ENCODE assay signal across 23 cellular contexts in genomic region chr5:108409781-108410180, GRCh38. TPM values are rescaled to one million over a fixed set of nuclear protein-coding genes. Genes with fewer than 3 reads are reported as not detected.
DNase-seq lines count a peak whose midpoint lies in the region; ATAC-seq and TF ChIP-seq lines count a peak whose summit lies in the region.
"Had no signal": no experiment of that assay in that cellular context is flagged by ENCODE, and none has a peak within 500 bp of the region (broad histone marks: within the 10 kb centered on the region; RNA-seq: fewer than 3 reads in every experiment).

No MANE protein-coding gene starts in this region.

- CTCF ChIA-PET in WTC11 (lab: Charles Lee), result no interaction called here
- CTCF ChIA-PET in activated naive CD4-positive, alpha-beta T cell treated with anti-CD3 and anti-CD28 coated beads for 36 hours (lab: Charles Lee), result interaction anchor here (0.7 kb wide), 1 partner anchor 151 kb away, joined by 3 read pairs; no protein-coding TSS in a partner anchor

- intact Hi-C loops in activated naive CD4-positive, alpha-beta T cell treated with anti-CD3 and anti-CD28 coated beads for 36 hours (cut with micrococcal nuclease), result no loop called here

- H3K23ac ChIP-seq in H9 (ENCODE audit: insufficient read length, low read depth, low read length), result no peak overlapping the region

- no peak overlapping the region for H4K5ac ChIP-seq in H9 (ENCODE audit: insufficient read length, low read depth, low read length)

- peaks cover 3 to 5% of the 10 kb centered on the region in 2 experiments; a peak in 4 of 5 replicates for H3K9me3 Mint-ChIP-seq in H9
- H3K9me3 Mint-ChIP-seq in WTC11, result peaks cover 6% of the 10 kb centered on the region
- H3K9me3 Mint-ChIP-seq in activated naive CD4-positive, alpha-beta T cell treated with anti-CD3 and anti-CD28 coated beads for 36 hours, result peaks cover 5% of the 10 kb centered on the region
- H3K9me3 Mint-ChIP-seq in effector memory CD8-positive, alpha-beta T cell, result peaks cover 0 to 2% of the 10 kb centered on the region in 2 donors

- peaks cover 28 to 31% of the 10 kb centered on the region in 2 experiments for H3K4me1 Mint-ChIP-seq in H9
- peaks cover 27% of the 10 kb centered on the region for H3K4me1 Mint-ChIP-seq in WTC11
- no peaks in the 10 kb centered on the region for H3K4me1 Mint-ChIP-seq in activated naive CD4-positive, alpha-beta T cell treated with anti-CD3 and anti-CD28 coated beads for 36 hours (ENCODE audit: low read depth)
- no peaks in the 10 kb centered on the region for H3K4me1 Mint-ChIP-seq in effector memory CD8-positive, alpha-beta T cell (ENCODE audit: low read depth in 2 of 2)

- H3K4me1 ChIP-seq in H9 (ENCODE audit: insufficient read depth, low read length) (no peaks in the 10 kb centered on the region), iPS-18a (ENCODE audit: control insufficient read depth, low read depth, low read length) (peaks cover 13% of the 10 kb centered on the region), smooth muscle cell (ENCODE audit: low read depth) (peaks cover 9% of the 10 kb centered on the region)
- H3K4me1 ChIP-seq: SJSA1 had no signal

- H3T11ph ChIP-seq in H9 (ENCODE audit: low read length), result no peak overlapping the region

- H4K91ac ChIP-seq in H9 (ENCODE audit: insufficient read length, low read depth, low read length), result no peak overlapping the region

- H4K20me1 ChIP-seq in H9 (ENCODE audit: control insufficient read depth, insufficient read depth, insufficient read length), result no peaks in the 10 kb centered on the region
- H4K20me1 ChIP-seq in smooth muscle cell (ENCODE audit: low read depth), result no peaks in the 10 kb centered on the region

- H3K4ac ChIP-seq in H9 (ENCODE audit: low read depth, low read length), result no peak overlapping the region

- DNase-seq in H9 (no peak), WTC11 (ENCODE audit: low spot score) (no peak), smooth muscle cell (lab: John Stamatoyannopoulos, UW; ENCODE audit: unreplicated experiment) (no peak)
- DNase-seq in activated naive CD4-positive, alpha-beta T cell treated with anti-CD3 and anti-CD28 coated beads for 36 hours, result no peak
- DNase-seq in effector memory CD8-positive, alpha-beta T cell, result no peak
- DNase-seq: Calu3, DND-41, GM23248, Kasumi-1, MV-4-11, NCI-H1105 treated with DMSO at 0.1 percent for 48 hours, NCI-H2029 treated with DMSO at 0.1 percent for 48 hours, NCI-H446 treated with DMSO at 0.1 percent for 48 hours, NCI-H526, NCI-H82, Right ventricle myocardium superior, RPMI8226 had no signal

- H2BK20ac ChIP-seq in H9 (ENCODE audit: low read depth, low read length, poor library complexity, severe bottlenecking), result no peak overlapping the region

- H2AFZ ChIP-seq in H9 (ENCODE audit: low read length) (no peak overlapping the region), smooth muscle cell (ENCODE audit: low read depth) (peak overlapping the region; percentile 31)
- H2AFZ ChIP-seq: GM23248 had no signal

- H3K18ac ChIP-seq in H9 (ENCODE audit: insufficient read length, low read depth, low read length), result no peak overlapping the region

- H3K56ac ChIP-seq in H9 (ENCODE audit: insufficient read length, low read depth, low read length), result no peak overlapping the region

- TF ChIP-seq CTCF in H9 (conservative IDR thresholded peaks at IDR 0.05) (no peak), WTC11 (IDR thresholded peaks at IDR 0.05) (no peak), smooth muscle cell (IDR thresholded peaks at IDR 0.05; ENCODE audit: borderline replicate concordance, insufficient read depth, poor library complexity, severe bottlenecking) (no peak)

- no CpG with 5 or more reads among the region's 2 CpGs for WGBS in H9 (ENCODE audit: extremely low coverage, insufficient read length, low lambda C conversion rate)
- 53% methylated on average over 2 of the region's 2 CpGs for WGBS in smooth muscle cell (ENCODE audit: low lambda C conversion rate)

- H3K27me3 Mint-ChIP-seq in H9 (ENCODE audit: low read depth), result no peaks in the 10 kb centered on the region; the same call in 1 of the 2 replicates
- H3K27me3 Mint-ChIP-seq in WTC11 (ENCODE audit: low read depth), result no peaks in the 10 kb centered on the region
- no peaks in the 10 kb centered on the region for H3K27me3 Mint-ChIP-seq in activated naive CD4-positive, alpha-beta T cell treated with anti-CD3 and anti-CD28 coated beads for 36 hours (ENCODE audit: low read depth)
- peaks cover 5 to 7% of the 10 kb centered on the region in 2 donors for H3K27me3 Mint-ChIP-seq in effector memory CD8-positive, alpha-beta T cell

- no peak overlapping the region for H3K4me2 ChIP-seq in H9 (ENCODE audit: insufficient read depth, insufficient read length, low read length)
- H3K4me2 ChIP-seq in smooth muscle cell, result no peak overlapping the region

- H3K27ac ChIP-seq in H9 (ENCODE audit: insufficient read length, low read depth, low read length) (no peak overlapping the region), iPS-18a (ENCODE audit: low read length) (peak overlapping the region; percentile 12), smooth muscle cell (ENCODE audit: low read depth) (no peak overlapping the region)
- H3K27ac ChIP-seq: GM23248, SJSA1 had no signal

- no peaks in the 10 kb centered on the region for H3K23me2 ChIP-seq in H9 (ENCODE audit: insufficient read length, low read depth, low read length, poor library complexity, severe bottlenecking)

- ATAC-seq in WTC11 (peak; percentile 70), HG02981 (IDR thresholded peaks at IDR 0.05; ENCODE audit: unreplicated experiment) (no peak)
- no peak for ATAC-seq in effector memory CD8-positive, alpha-beta T cell (replicated peaks)
- ATAC-seq: HCT116, HepG2, K562 had no signal

- H3K36me3 ChIP-seq in iPS-18a (ENCODE audit: control insufficient read depth, low read depth, low read length) (no peaks in the 10 kb centered on the region), smooth muscle cell (ENCODE audit: low read depth) (no peaks in the 10 kb centered on the region)
- H3K36me3 ChIP-seq: SJSA1 had no signal

- H2BK12ac ChIP-seq in H9 (ENCODE audit: insufficient read length, low read depth, low read length), result no peak overlapping the region

- H3K4me3 ChIP-seq in iPS-18a (ENCODE audit: low read length) (peak overlapping the region; percentile 34), smooth muscle cell (no peak overlapping the region)
- H3K4me3 ChIP-seq: GM23248, K562, SJSA1 had no signal

- no peak overlapping the region for H2BK15ac ChIP-seq in H9 (ENCODE audit: low read depth, low read length)

- H3K27ac Mint-ChIP-seq in H9 (peak overlapping the region; percentile 68 to 91 (median 81); a peak in 5 of 7 replicates), WTC11 (peak overlapping the region; percentile 88)
- no peak overlapping the region for H3K27ac Mint-ChIP-seq in activated naive CD4-positive, alpha-beta T cell treated with anti-CD3 and anti-CD28 coated beads for 36 hours
- H3K27ac Mint-ChIP-seq in effector memory CD8-positive, alpha-beta T cell, result no peak overlapping the region

- no peak overlapping the region for H3K9ac ChIP-seq in H9 (ENCODE audit: extremely low read depth, insufficient read length, low read length)
- H3K9ac ChIP-seq in iPS-18a (ENCODE audit: low read length), result peak overlapping the region; percentile 32
- no peak overlapping the region for H3K9ac ChIP-seq in smooth muscle cell (ENCODE audit: low read depth)
- H3K9ac ChIP-seq: GM23248 had no signal

- H3K79me2 ChIP-seq in H9 (ENCODE audit: insufficient read depth, low read length) (no peaks in the 10 kb centered on the region), smooth muscle cell (ENCODE audit: low read depth) (no peaks in the 10 kb centered on the region)

- no peak overlapping the region for H2BK5ac ChIP-seq in H9 (ENCODE audit: insufficient read length, low read length)

- no peak overlapping the region for H2AK5ac ChIP-seq in H9 (ENCODE audit: insufficient read length, low read length)

- H3K27me3 ChIP-seq in H9 (ENCODE audit: insufficient read depth, low read length) (no peaks in the 10 kb centered on the region), iPS-18a (ENCODE audit: control insufficient read depth, insufficient read depth, low read length) (no peaks in the 10 kb centered on the region), smooth muscle cell (ENCODE audit: low read depth) (no peaks in the 10 kb centered on the region)
- H3K27me3 ChIP-seq: SJSA1 had no signal

- H3K79me1 ChIP-seq in H9 (ENCODE audit: insufficient read depth, low read depth, low read length, poor library complexity, severe bottlenecking), result no peaks in the 10 kb centered on the region

- H3K36me3 Mint-ChIP-seq in H9 (ENCODE audit: insufficient read depth in 1 of 3, low read depth in 3 of 3) (no peaks in the 10 kb centered on the region; a peak in 1 of 7 replicates), WTC11 (no peaks in the 10 kb centered on the region)
- H3K36me3 Mint-ChIP-seq in activated naive CD4-positive, alpha-beta T cell treated with anti-CD3 and anti-CD28 coated beads for 36 hours (ENCODE audit: low read depth), result no peaks in the 10 kb centered on the region
- H3K36me3 Mint-ChIP-seq in effector memory CD8-positive, alpha-beta T cell (ENCODE audit: insufficient read depth), result no peaks in the 10 kb centered on the region

- H2BK120ac ChIP-seq in H9 (ENCODE audit: low read depth, low read length, poor library complexity, severe bottlenecking), result no peak overlapping the region

- H3K9me3 ChIP-seq in H9 (ENCODE audit: control insufficient read depth, low read depth, low read length), result no peaks in the 10 kb centered on the region
- no peaks in the 10 kb centered on the region for H3K9me3 ChIP-seq in iPS-18a (ENCODE audit: control insufficient read depth, low read depth, low read length)
- H3K9me3 ChIP-seq in smooth muscle cell (replicated peaks; ENCODE audit: low read depth), result no peaks in the 10 kb centered on the region
- H3K9me3 ChIP-seq: SJSA1 had no signal

- no peak overlapping the region for H4K8ac ChIP-seq in H9 (replicated peaks; ENCODE audit: insufficient read length, low read depth, low read length)

- H3F3A ChIP-seq in smooth muscle cell (ENCODE audit: low read depth), result no peaks in the 10 kb centered on the region

- POLR2A ChIA-PET in WTC11 (lab: Charles Lee), result interaction anchor here (0.7 kb wide), 1 partner anchor 1532 kb away, joined by 6 read pairs; no protein-coding TSS in a partner anchor

- H3K4me3 Mint-ChIP-seq in H9 (no peak overlapping the region), WTC11 (peak overlapping the region; percentile 45)
- H3K4me3 Mint-ChIP-seq in activated naive CD4-positive, alpha-beta T cell treated with anti-CD3 and anti-CD28 coated beads for 36 hours, result no peak overlapping the region
- H3K4me3 Mint-ChIP-seq in effector memory CD8-positive, alpha-beta T cell, result no peak overlapping the region

- H3K14ac ChIP-seq in H9 (ENCODE audit: insufficient read depth, low read length), result no peak overlapping the region

TF ChIP-seq in WTC11, 78 proteins besides CTCF, POLR2A, EP300 and RAD21 (continues in another document):
- TF ChIP-seq CREB1 (CRISPR knock-in tag; IDR thresholded peaks at IDR 0.05) (no peak), TP53 (CRISPR knock-in tag; IDR thresholded peaks at IDR 0.05) (no peak)

RNA-seq across cellular contexts. Expression of gene FBXL17, which starts 27.9 kb away (rescaled TPM):
- total RNA-seq in H9 (2021) (5.3 and 6.2 TPM in 2 replicates), WTC11 (2021) (3.5 to 6.1 TPM (median 5.3 TPM) in 3 replicates), smooth muscle cell (16.0 and 18.7 TPM in 2 replicates)
- polyA plus RNA-seq in smooth muscle cell, result 5.4 and 8.5 TPM in 2 replicates
- total RNA-seq in activated naive CD4-positive, alpha-beta T cell treated with anti-CD3 and anti-CD28 coated beads for 36 hours, result 1 to 10 TPM; 3.5 to 4.3 TPM

Comparison
In these comparisons a context has a peak if more than half of its experiments do, and no peak if none do; other contexts are left out.
1. H3K27ac Mint-ChIP-seq: peak in H9 (3 of 3) and WTC11 (single experiment); none in activated naive CD4-positive, alpha-beta T cell treated with anti-CD3 and anti-CD28 coated beads for 36 hours (single experiment) and effector memory CD8-positive, alpha-beta T cell (0 of 2).